ENCODE assay signal across 29 cellular contexts in the genomic region with DNA sequence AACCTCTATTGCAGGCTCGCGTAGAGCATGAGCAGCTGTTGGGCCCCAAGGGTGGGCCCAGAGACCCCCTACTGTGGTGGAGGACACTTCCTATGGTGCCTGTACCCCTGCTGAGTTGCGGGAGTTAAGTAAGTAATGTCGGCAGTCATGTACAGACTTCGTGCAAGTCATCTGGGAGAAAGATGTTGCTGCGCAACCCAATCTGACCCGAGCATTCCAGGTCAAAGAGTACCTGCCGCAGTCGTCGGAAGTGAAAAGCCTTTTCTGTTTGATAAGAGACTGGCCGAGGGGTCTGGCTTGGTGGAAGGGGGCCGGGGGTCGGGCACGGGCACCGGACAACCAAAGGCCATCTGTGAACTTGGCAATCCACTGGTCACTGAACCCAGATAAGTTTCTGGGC. TPM values are rescaled to one million over a fixed set of nuclear protein-coding genes. Genes with fewer than 3 reads are reported as not detected.
"Had no signal": no experiment of that assay in that cellular context is flagged by ENCODE, and none has a peak within 500 bp of the region (broad histone marks: within the 10 kb centered on the region; RNA-seq: fewer than 3 reads in every experiment).

No MANE protein-coding gene starts in this region.

- H3K36me3 ChIP-seq: MG63, SJSA1 had no signal

- H3K4me3 ChIP-seq: MG63, PC-9, SJSA1 had no signal

- FAIRE-seq: RCC 7860 had no signal

- H3K9me2 ChIP-seq: SK-N-SH had no signal

- H3K4me1 ChIP-seq: SJSA1 had no signal

- H2AFZ ChIP-seq: PC-9 had no signal

- H3K27me3 ChIP-seq: MG63, SJSA1 had no signal

- H3K9me3 ChIP-seq: MG63, SJSA1, SK-N-SH had no signal

- H3K27ac ChIP-seq: PC-9, RWPE1, SJSA1 had no signal

- ATAC-seq: Right ventricle myocardium inferior had no signal

- H3K9ac ChIP-seq: SK-N-SH had no signal

- DNase-seq: Kasumi-1, KG1, MG63, NCI-H1048, NCI-H1092 treated with DMSO at 0.1 percent for 48 hours, NCI-H1105 treated with DMSO at 0.1 percent for 48 hours, NCI-H1417, NCI-H1436, NCI-H1694, NCI-H187, NCI-H1930, NCI-H2029 treated with DMSO at 0.1 percent for 48 hours, NCI-H2081 treated with DMSO at 0.1 percent for 48 hours, NCI-H2107, NCI-H2171, NCI-H226, NCI-H446, NCI-H510A treated with DMSO at 0.1 percent for 48 hours, NCI-H524 treated with DMSO at 0.1 percent for 48 hours, NCI-H774, PC-9, SIG-M5, SK-N-SH, SW 1271 had no signal

- H3K4me2 ChIP-seq: PC-9, SK-N-SH had no signal

RNA-seq across cellular contexts. Expression of a gene that starts 44.3 kb away (rescaled TPM):
- total RNA-seq: Right ventricle myocardium inferior, RPMI7951, SJSA1 had no signal
